8 cellular contexts compared by ENCODE assay signal in genomic region chr3:124467980-124468902, GRCh38.
DNase-seq lines count a peak whose midpoint lies in the region; ATAC-seq, FAIRE-seq and TF ChIP-seq lines count a peak whose summit lies in the region.

No MANE protein-coding gene starts in this region.

- H3K36me3 Mint-ChIP-seq in T-helper 17 cell (ENCODE audit: low read depth): peaks cover 3% of the 10 kb centered on the region
- H3K36me3 Mint-ChIP-seq in neural crest cell (ENCODE audit: low read depth): no peaks in the 10 kb centered on the region

- H3K9me3 Mint-ChIP-seq in neural crest cell: no peaks in the 10 kb centered on the region

- H3K4me3 ChIP-seq in AG09309 (ENCODE audit: control insufficient read depth, low read depth, low read length): no peak overlapping the region

- H3K27me3 Mint-ChIP-seq in T-helper 17 cell (peaks cover 74% of the 10 kb centered on the region), neural crest cell (ENCODE audit: low read depth) (no peaks in the 10 kb centered on the region)

- FAIRE-seq in GM12891 (lab: Jason Lieb, UNC): peak; percentile 89

- H3K4me3 Mint-ChIP-seq in T-helper 17 cell: no peak overlapping the region
- H3K4me3 Mint-ChIP-seq in neural crest cell: no peak overlapping the region

- ATAC-seq in T-helper 17 cell (peak; percentile 46), esophagus mucosa (peak; percentile 62), GM19395 (IDR thresholded peaks at IDR 0.05; ENCODE audit: unreplicated experiment) (no peak)

- no peak overlapping the region for H3K27ac Mint-ChIP-seq in T-helper 17 cell
- no peak overlapping the region for H3K27ac Mint-ChIP-seq in neural crest cell (ENCODE audit: unreplicated experiment)

- TF ChIP-seq CTCF in AG09309 (IDR thresholded peaks at IDR 0.05; ENCODE audit: control insufficient read depth, insufficient read depth, low read depth, low read length, missing control alignments) (peak; percentile 99), neural crest cell (conservative IDR thresholded peaks at IDR 0.05) (peak; percentile 99)

- no peak for TF ChIP-seq POLR2A in GM12891 (IDR thresholded peaks at IDR 0.05; ENCODE audit: low read depth, low read length)

- DNase-seq in AG09309 (ENCODE audit: low read depth): no peak
- DNase-seq in GM12891 (ENCODE audit: insufficient read length, low spot score): peak; percentile 43
- peak; percentile 6 for DNase-seq in NCI-H1417 treated with DMSO at 0.1 percent for 48 hours (lab: John Stamatoyannopoulos, UW)
- no peak for DNase-seq in T-helper 17 cell
- peak; percentile 65 for DNase-seq in neural crest cell (ENCODE audit: low read depth, low spot score)
- DNase-seq in activated CD4-positive, CD25-positive, alpha-beta regulatory T cell treated with anti-CD3 and anti-CD28 coated beads, Interleukin-2, amount 50 U/mL, for 72 hours: no peak

- no peaks in the 10 kb centered on the region for H3K9me3 ChIP-seq in T-helper 17 cell (ENCODE audit: control insufficient read depth, low read length, poor library complexity, severe bottlenecking)

- no peaks in the 10 kb centered on the region for H3K4me1 Mint-ChIP-seq in T-helper 17 cell
- H3K4me1 Mint-ChIP-seq in neural crest cell: no peaks in the 10 kb centered on the region

TF ChIP-seq in GM12891, 5 proteins besides CTCF, POLR2A, EP300 and RAD21:
- TF ChIP-seq POLR2AphosphoS5 (IDR thresholded peaks at IDR 0.05; ENCODE audit: low read depth, low read length) (no peak), PAX5 (IDR thresholded peaks at IDR 0.05; ENCODE audit: insufficient read depth, low read length, severe bottlenecking) (no peak), TAF1 (IDR thresholded peaks at IDR 0.05; ENCODE audit: low read depth, low read length) (no peak), SPI1 (IDR thresholded peaks at IDR 0.05; ENCODE audit: low read depth, low read length) (no peak), POU2F2 (IDR thresholded peaks at IDR 0.05; ENCODE audit: low read depth, low read length) (no peak)

Comparison
In these comparisons a context has a peak if more than half of its experiments do, and no peak if none do; other contexts are left out.
1. DNase-seq: peak in GM12891 (single experiment), NCI-H1417 treated with DMSO at 0.1 percent for 48 hours (single experiment) and neural crest cell (single experiment); none in AG09309 (single experiment), T-helper 17 cell (0 of 3) and activated CD4-positive, CD25-positive, alpha-beta regulatory T cell treated with anti-CD3 and anti-CD28 coated beads, Interleukin-2, amount 50 U/mL, for 72 hours (single experiment).